Comparison of ENCODE assay signal across 1 cellular context in the genomic region with DNA sequence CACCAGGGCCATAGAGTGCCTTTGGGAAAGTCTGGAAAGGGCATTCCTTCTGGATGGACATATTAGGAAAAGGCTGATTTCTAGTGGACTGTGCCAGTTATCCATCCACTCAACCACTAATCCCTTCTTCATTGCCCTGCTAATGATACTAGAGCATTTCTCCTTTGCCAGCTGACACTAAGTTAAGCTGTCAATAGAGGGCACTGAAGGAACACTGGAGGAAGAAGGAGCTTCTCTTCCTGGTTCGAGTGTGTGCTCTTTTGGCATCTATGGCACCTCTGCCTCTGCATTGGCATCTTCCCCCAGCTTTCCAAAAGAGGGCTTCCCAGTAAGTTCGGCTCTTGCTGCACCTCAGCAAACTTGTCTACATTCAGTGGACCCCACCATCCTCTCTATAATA.
TF ChIP-seq lines count a peak whose summit lies in the region.

No MANE protein-coding gene starts in this region.

TF ChIP-seq in GM23338, 12 proteins besides CTCF, POLR2A, EP300 and RAD21 (continued from another document):
- TF ChIP-seq, protein P1, sequence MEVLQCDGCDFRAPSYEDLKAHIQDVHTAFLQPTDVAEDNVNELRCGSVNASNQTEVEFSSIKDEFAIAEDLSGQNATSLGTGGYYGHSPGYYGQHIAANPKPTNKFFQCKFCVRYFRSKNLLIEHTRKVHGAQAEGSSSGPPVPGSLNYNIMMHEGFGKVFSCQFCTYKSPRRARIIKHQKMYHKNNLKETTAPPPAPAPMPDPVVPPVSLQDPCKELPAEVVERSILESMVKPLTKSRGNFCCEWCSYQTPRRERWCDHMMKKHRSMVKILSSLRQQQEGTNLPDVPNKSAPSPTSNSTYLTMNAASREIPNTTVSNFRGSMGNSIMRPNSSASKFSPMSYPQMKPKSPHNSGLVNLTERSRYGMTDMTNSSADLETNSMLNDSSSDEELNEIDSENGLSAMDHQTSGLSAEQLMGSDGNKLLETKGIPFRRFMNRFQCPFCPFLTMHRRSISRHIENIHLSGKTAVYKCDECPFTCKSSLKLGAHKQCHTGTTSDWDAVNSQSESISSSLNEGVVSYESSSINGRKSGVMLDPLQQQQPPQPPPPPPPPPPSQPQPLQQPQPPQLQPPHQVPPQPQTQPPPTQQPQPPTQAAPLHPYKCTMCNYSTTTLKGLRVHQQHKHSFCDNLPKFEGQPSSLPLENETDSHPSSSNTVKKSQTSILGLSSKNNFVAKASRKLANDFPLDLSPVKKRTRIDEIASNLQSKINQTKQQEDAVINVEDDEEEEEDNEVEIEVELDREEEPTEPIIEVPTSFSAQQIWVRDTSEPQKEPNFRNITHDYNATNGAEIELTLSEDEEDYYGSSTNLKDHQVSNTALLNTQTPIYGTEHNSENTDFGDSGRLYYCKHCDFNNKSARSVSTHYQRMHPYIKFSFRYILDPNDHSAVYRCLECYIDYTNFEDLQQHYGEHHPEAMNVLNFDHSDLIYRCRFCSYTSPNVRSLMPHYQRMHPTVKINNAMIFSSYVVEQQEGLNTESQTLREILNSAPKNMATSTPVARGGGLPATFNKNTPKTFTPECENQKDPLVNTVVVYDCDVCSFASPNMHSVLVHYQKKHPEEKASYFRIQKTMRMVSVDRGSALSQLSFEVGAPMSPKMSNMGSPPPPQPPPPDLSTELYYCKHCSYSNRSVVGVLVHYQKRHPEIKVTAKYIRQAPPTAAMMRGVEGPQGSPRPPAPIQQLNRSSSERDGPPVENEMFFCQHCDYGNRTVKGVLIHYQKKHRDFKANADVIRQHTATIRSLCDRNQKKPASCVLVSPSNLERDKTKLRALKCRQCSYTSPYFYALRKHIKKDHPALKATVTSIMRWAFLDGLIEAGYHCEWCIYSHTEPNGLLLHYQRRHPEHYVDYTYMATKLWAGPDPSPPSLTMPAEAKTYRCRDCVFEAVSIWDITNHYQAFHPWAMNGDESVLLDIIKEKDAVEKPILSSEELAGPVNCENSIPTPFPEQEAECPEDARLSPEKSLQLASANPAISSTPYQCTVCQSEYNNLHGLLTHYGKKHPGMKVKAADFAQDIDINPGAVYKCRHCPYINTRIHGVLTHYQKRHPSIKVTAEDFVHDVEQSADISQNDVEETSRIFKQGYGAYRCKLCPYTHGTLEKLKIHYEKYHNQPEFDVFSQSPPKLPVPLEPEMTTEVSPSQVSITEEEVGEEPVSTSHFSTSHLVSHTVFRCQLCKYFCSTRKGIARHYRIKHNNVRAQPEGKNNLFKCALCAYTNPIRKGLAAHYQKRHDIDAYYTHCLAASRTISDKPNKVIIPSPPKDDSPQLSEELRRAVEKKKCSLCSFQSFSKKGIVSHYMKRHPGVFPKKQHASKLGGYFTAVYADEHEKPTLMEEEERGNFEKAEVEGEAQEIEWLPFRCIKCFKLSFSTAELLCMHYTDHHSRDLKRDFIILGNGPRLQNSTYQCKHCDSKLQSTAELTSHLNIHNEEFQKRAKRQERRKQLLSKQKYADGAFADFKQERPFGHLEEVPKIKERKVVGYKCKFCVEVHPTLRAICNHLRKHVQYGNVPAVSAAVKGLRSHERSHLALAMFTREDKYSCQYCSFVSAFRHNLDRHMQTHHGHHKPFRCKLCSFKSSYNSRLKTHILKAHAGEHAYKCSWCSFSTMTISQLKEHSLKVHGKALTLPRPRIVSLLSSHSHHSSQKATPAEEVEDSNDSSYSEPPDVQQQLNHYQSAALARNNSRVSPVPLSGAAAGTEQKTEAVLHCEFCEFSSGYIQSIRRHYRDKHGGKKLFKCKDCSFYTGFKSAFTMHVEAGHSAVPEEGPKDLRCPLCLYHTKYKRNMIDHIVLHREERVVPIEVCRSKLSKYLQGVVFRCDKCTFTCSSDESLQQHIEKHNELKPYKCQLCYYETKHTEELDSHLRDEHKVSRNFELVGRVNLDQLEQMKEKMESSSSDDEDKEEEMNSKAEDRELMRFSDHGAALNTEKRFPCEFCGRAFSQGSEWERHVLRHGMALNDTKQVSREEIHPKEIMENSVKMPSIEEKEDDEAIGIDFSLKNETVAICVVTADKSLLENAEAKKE (CRISPR knock-in tag; IDR thresholded peaks at IDR 0.05): no peak
- TF ChIP-seq JUNB (IDR thresholded peaks at IDR 0.05; ENCODE audit: unreplicated experiment): no peak
- TF ChIP-seq ZNF114 (CRISPR knock-in tag; IDR thresholded peaks at IDR 0.05): no peak
- TF ChIP-seq POLR2AphosphoS5 (IDR thresholded peaks at IDR 0.05; ENCODE audit: low read depth): no peak
- TF ChIP-seq, protein P2, sequence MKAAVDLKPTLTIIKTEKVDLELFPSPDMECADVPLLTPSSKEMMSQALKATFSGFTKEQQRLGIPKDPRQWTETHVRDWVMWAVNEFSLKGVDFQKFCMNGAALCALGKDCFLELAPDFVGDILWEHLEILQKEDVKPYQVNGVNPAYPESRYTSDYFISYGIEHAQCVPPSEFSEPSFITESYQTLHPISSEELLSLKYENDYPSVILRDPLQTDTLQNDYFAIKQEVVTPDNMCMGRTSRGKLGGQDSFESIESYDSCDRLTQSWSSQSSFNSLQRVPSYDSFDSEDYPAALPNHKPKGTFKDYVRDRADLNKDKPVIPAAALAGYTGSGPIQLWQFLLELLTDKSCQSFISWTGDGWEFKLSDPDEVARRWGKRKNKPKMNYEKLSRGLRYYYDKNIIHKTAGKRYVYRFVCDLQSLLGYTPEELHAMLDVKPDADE (IDR thresholded peaks at IDR 0.05): no peak
- TF ChIP-seq ZNF331 (CRISPR knock-in tag; IDR thresholded peaks at IDR 0.05; ENCODE audit: low read depth): no peak
- no peak for TF ChIP-seq EZH2phosphoT487 (IDR thresholded peaks at IDR 0.05; ENCODE audit: unreplicated experiment)
- TF ChIP-seq STAT1 (IDR thresholded peaks at IDR 0.05; ENCODE audit: unreplicated experiment): no peak
